24 cellular contexts compared by ENCODE assay signal in genomic region chr15:32781781-32782180, GRCh38.
DNase-seq lines count a peak whose midpoint lies in the region; ATAC-seq, FAIRE-seq and TF ChIP-seq lines count a peak whose summit lies in the region.
"Had no signal": no experiment of that assay in that cellular context is flagged by ENCODE, and none has a peak within 500 bp of the region (broad histone marks: within the 10 kb centered on the region; RNA-seq: fewer than 3 reads in every experiment).

No MANE protein-coding gene starts in this region.

- H3K4me1 ChIP-seq in A549 (no peaks in the 10 kb centered on the region), HUES6 (ENCODE audit: control insufficient read depth, insufficient read depth, low read length) (peaks cover 5% of the 10 kb centered on the region; the same call in 1 of the 2 replicates), astrocyte (ENCODE audit: insufficient read depth, low read length) (peaks cover 5% of the 10 kb centered on the region)
- H3K4me1 ChIP-seq: BE2C had no signal

- WGBS in A549 (ENCODE audit: missing lambda C conversion rate) = 64% methylated on average over 3 of the region's 3 CpGs

- H3K9me3 ChIP-seq in A549 = peaks cover 14% of the 10 kb centered on the region
- peaks cover 16% of the 10 kb centered on the region for H3K9me3 ChIP-seq in HUES6 (ENCODE audit: control insufficient read depth, insufficient read depth, low read depth, low read length)
- H3K9me3 ChIP-seq in astrocyte (ENCODE audit: insufficient read depth, low read depth, low read length) = peaks cover 3% of the 10 kb centered on the region
- H3K9me3 ChIP-seq: BE2C had no signal

- no peak for TF ChIP-seq POLR2A in A549 (IDR thresholded peaks at IDR 0.05; ENCODE audit: low read length)

- no peaks in the 10 kb centered on the region for H4K20me1 ChIP-seq in astrocyte (ENCODE audit: insufficient read depth, low read length)

- H3K79me2 ChIP-seq in astrocyte (ENCODE audit: insufficient read depth, low read length) = no peaks in the 10 kb centered on the region

- H3K27me3 ChIP-seq in HUES6 (ENCODE audit: control insufficient read depth, insufficient read depth, low read length) = no peaks in the 10 kb centered on the region
- H3K27me3 ChIP-seq in astrocyte (ENCODE audit: insufficient read depth, low read length) = no peaks in the 10 kb centered on the region
- H3K27me3 ChIP-seq: BE2C had no signal

- CTCF ChIA-PET in A549 (lab: Yijun Ruan, JAX) = interaction anchor here (0.8 kb wide), 1 partner anchor 15 kb away, joined by 3 read pairs; no protein-coding TSS in a partner anchor

- H3K27ac ChIP-seq in A549 = no peak overlapping the region
- peak overlapping the region; percentile 24; the same call in 1 of the 2 replicates for H3K27ac ChIP-seq in HUES6 (ENCODE audit: low read depth, low read length)
- no peak overlapping the region for H3K27ac ChIP-seq in astrocyte (ENCODE audit: low read depth, low read length)

- no peak overlapping the region for H3K27ac Mint-ChIP-seq in astrocyte (ENCODE audit: unreplicated experiment)
- no peak overlapping the region for H3K27ac Mint-ChIP-seq in activated naive CD8-positive, alpha-beta T cell treated with anti-CD3 and anti-CD28 coated beads, Interleukin-2, amount 50 U/mL, for 24 hours
- H3K27ac Mint-ChIP-seq: CD4-positive, alpha-beta T cell had no signal

- H3K27me3 Mint-ChIP-seq in astrocyte (ENCODE audit: low read depth, unreplicated experiment) = no peaks in the 10 kb centered on the region
- H3K27me3 Mint-ChIP-seq in activated naive CD8-positive, alpha-beta T cell treated with anti-CD3 and anti-CD28 coated beads, Interleukin-2, amount 50 U/mL, for 24 hours = peaks cover 3% of the 10 kb centered on the region

- no peak overlapping the region for H2AFZ ChIP-seq in astrocyte (ENCODE audit: low read depth, low read length)

- POLR2A ChIA-PET in A549 (lab: Yijun Ruan, JAX) = no interaction called here

- TF ChIP-seq RAD21 in A549 (conservative IDR thresholded peaks at IDR 0.05 in 1 of 2, IDR thresholded peaks at IDR 0.05 in 1 of 2) = no peak

- H3K36me3 ChIP-seq in HUES6 (ENCODE audit: control insufficient read depth, insufficient read depth, low read length) = no peaks in the 10 kb centered on the region
- no peaks in the 10 kb centered on the region for H3K36me3 ChIP-seq in astrocyte (ENCODE audit: insufficient read depth, low read length)
- H3K36me3 ChIP-seq: BE2C had no signal

- H3K36me3 Mint-ChIP-seq in astrocyte (ENCODE audit: low read depth, unreplicated experiment) = no peaks in the 10 kb centered on the region
- H3K36me3 Mint-ChIP-seq in activated naive CD8-positive, alpha-beta T cell treated with anti-CD3 and anti-CD28 coated beads, Interleukin-2, amount 50 U/mL, for 24 hours (ENCODE audit: low read depth) = peaks cover 1% of the 10 kb centered on the region

- no peaks in the 10 kb centered on the region for H3K9me3 Mint-ChIP-seq in astrocyte (ENCODE audit: unreplicated experiment)
- no peaks in the 10 kb centered on the region for H3K9me3 Mint-ChIP-seq in activated naive CD8-positive, alpha-beta T cell treated with anti-CD3 and anti-CD28 coated beads, Interleukin-2, amount 50 U/mL, for 24 hours

- no peak for TF ChIP-seq CTCF in A549 (IDR thresholded peaks at IDR 0.05)
- TF ChIP-seq CTCF in astrocyte (IDR thresholded peaks at IDR 0.05; ENCODE audit: insufficient read depth, low read depth, low read length) = no peak

- DNase-seq in A549 (ENCODE audit: low read depth in 1 of 2, low spot score in 1 of 2) (no peak), astrocyte (ENCODE audit: low read depth) (peak; percentile 48), iPS DF 19.7 (ENCODE audit: low read depth, low spot score) (peak; percentile 12), DMS53 (lab: John Stamatoyannopoulos, UW) (no peak), mucosa of gallbladder (ENCODE audit: low spot score) (no peak)
- no peak for DNase-seq in activated naive CD8-positive, alpha-beta T cell treated with anti-CD3 and anti-CD28 coated beads, Interleukin-2, amount 50 U/mL, for 24 hours
- DNase-seq: 8988T; BE2C; Caco-2; CD4-positive, alpha-beta T cell; Kasumi-1; MM.1S; NCI-H1092; NCI-H1436 treated with DMSO at 0.1 percent for 48 hours; NCI-H2029; NCI-H2171 treated with DMSO at 0.1 percent for 48 hours; NCI-H446; NCI-H748 treated with DMSO at 0.1 percent for 48 hours; SHP77 had no signal

- no peak for TF ChIP-seq EP300 in A549 (IDR thresholded peaks at IDR 0.05)

- ATAC-seq in A549 = no peak
- ATAC-seq in GM18498 (IDR thresholded peaks at IDR 0.05; ENCODE audit: unreplicated experiment) = no peak
- no peak for ATAC-seq in activated naive CD8-positive, alpha-beta T cell treated with anti-CD3 and anti-CD28 coated beads, Interleukin-2, amount 50 U/mL, for 24 hours
- ATAC-seq: SK-N-SH treated with all-trans-retinoic acid at 6 μM for 48 hours had no signal

- H3K4me3 ChIP-seq in A549 (no peak overlapping the region), HUES6 (ENCODE audit: low read depth, low read length) (no peak overlapping the region), astrocyte (ENCODE audit: insufficient read depth, low read depth, low read length) (no peak overlapping the region)

- H3K9ac ChIP-seq in HUES6 (ENCODE audit: low read length) = no peak overlapping the region
- no peak overlapping the region for H3K9ac ChIP-seq in astrocyte (ENCODE audit: low read length)

- H3K4me2 ChIP-seq in A549 (no peak overlapping the region), astrocyte (ENCODE audit: low read length) (no peak overlapping the region)

- peaks cover 14% of the 10 kb centered on the region for H3K4me1 Mint-ChIP-seq in astrocyte (ENCODE audit: low read depth, unreplicated experiment)
- no peaks in the 10 kb centered on the region for H3K4me1 Mint-ChIP-seq in activated naive CD8-positive, alpha-beta T cell treated with anti-CD3 and anti-CD28 coated beads, Interleukin-2, amount 50 U/mL, for 24 hours

- no peak overlapping the region for H3K4me3 Mint-ChIP-seq in astrocyte (ENCODE audit: unreplicated experiment)
- H3K4me3 Mint-ChIP-seq in activated naive CD8-positive, alpha-beta T cell treated with anti-CD3 and anti-CD28 coated beads, Interleukin-2, amount 50 U/mL, for 24 hours = no peak overlapping the region
- H3K4me3 Mint-ChIP-seq: CD4-positive, alpha-beta T cell had no signal

- FAIRE-seq in A549 (lab: Jason Lieb, UNC) (peak; percentile 95), astrocyte (lab: Jason Lieb, UNC) (peak; percentile 47)
- FAIRE-seq: GM12892, H1 had no signal

TF ChIP-seq in A549, 52 proteins besides CTCF, POLR2A, EP300 and RAD21:
- TF ChIP-seq, protein P1, sequence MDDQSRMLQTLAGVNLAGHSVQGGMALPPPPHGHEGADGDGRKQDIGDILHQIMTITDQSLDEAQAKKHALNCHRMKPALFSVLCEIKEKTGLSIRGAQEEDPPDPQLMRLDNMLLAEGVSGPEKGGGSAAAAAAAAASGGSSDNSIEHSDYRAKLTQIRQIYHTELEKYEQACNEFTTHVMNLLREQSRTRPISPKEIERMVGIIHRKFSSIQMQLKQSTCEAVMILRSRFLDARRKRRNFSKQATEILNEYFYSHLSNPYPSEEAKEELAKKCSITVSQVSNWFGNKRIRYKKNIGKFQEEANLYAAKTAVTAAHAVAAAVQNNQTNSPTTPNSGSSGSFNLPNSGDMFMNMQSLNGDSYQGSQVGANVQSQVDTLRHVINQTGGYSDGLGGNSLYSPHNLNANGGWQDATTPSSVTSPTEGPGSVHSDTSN (IDR thresholded peaks at IDR 0.05) = no peak
- TF ChIP-seq EHF (CRISPR knock-in tag; IDR thresholded peaks at IDR 0.05) (no peak), RFX5 (IDR thresholded peaks at IDR 0.05) (no peak), KDM5A (IDR thresholded peaks at IDR 0.05) (no peak), ZFP36 (IDR thresholded peaks at IDR 0.05; ENCODE audit: borderline replicate concordance, partially characterized antibody) (no peak), PHF8 (IDR thresholded peaks at IDR 0.05; ENCODE audit: borderline replicate concordance, low read depth) (no peak), NR3C1 (IDR thresholded peaks at IDR 0.05) (no peak), ZSCAN20 (CRISPR knock-in tag; IDR thresholded peaks at IDR 0.05) (no peak), BHLHE40 (IDR thresholded peaks at IDR 0.05; ENCODE audit: low read depth, low read length) (no peak), HDAC2 (IDR thresholded peaks at IDR 0.05) (no peak), MYC (IDR thresholded peaks at IDR 0.05; ENCODE audit: borderline replicate concordance, low read length) (no peak), RCOR1 (IDR thresholded peaks at IDR 0.05; ENCODE audit: low read depth, low read length) (no peak), CHD2 (IDR thresholded peaks at IDR 0.05; ENCODE audit: low read length, partially characterized antibody) (no peak), TFCP2L1 (CRISPR knock-in tag; IDR thresholded peaks at IDR 0.05) (no peak), NFE2L2 (conservative IDR thresholded peaks at IDR 0.05; ENCODE audit: low read length) (no peak), FOXS1 (CRISPR knock-in tag; IDR thresholded peaks at IDR 0.05) (no peak)
- TF ChIP-seq, protein P2, sequence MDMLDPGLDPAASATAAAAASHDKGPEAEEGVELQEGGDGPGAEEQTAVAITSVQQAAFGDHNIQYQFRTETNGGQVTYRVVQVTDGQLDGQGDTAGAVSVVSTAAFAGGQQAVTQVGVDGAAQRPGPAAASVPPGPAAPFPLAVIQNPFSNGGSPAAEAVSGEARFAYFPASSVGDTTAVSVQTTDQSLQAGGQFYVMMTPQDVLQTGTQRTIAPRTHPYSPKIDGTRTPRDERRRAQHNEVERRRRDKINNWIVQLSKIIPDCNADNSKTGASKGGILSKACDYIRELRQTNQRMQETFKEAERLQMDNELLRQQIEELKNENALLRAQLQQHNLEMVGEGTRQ (IDR thresholded peaks at IDR 0.05) = no peak

Comparison
In these comparisons a context has a peak if more than half of its experiments do, and no peak if none do; other contexts are left out.
1. DNase-seq: peak in astrocyte (single experiment) and iPS DF 19.7 (single experiment); none in A549 (0 of 2), DMS53 (single experiment), activated naive CD8-positive, alpha-beta T cell treated with anti-CD3 and anti-CD28 coated beads, Interleukin-2, amount 50 U/mL, for 24 hours (single experiment) and mucosa of gallbladder (single experiment).